ENCODE assay signal across 8 cellular contexts in the genomic region with DNA sequence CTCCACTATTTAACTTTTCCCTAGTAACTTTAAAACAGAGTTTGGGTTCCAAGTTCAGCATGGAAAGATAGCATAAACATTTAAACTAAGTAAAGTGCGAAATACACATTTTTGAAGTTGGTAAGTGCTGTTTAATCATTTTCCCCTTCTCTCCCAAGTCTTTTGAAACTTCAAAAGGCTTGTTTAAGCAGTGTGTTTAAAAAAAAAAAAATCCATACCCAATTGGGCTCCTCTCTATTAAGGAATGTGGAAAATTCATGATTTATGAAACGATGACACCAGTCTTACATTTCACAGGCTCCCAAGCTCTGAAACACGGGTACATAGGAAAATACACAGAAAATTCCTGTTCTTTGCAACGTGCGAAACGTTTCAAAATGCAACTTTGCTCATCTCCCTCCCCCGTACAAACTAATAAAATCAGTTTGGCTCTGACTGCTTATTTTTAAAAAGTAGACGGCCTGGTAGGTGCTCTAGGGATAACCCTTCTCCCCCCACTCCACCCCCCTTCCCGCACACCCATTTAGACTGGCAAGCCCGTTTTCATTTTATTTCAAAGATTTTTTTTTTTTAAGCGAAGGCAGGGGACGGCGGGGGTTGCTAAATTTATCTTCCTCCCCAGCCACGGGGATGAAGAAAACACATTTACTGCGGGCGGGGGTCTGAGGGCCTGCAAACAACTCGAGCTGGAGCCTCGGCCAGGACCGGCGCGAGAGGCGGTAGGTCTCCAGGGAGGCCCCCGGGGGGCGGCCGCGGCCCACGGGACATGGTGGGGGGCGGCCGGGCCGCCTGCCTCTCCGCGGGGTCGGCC. TPM values are rescaled to one million over a fixed set of nuclear protein-coding genes. Genes with fewer than 3 reads are reported as not detected.
DNase-seq lines count a peak whose midpoint lies in the region; ATAC-seq and FAIRE-seq lines count a peak whose summit lies in the region.

No MANE protein-coding gene starts in this region.

- peaks cover 26% of the 10 kb centered on the region for H3K4me1 ChIP-seq in rectal smooth muscle tissue (ENCODE audit: control insufficient read depth, insufficient read depth, low read length)

- FAIRE-seq in HTR-8/SVneo (lab: Jason Lieb, UNC): peak; percentile 23

- peak overlapping the region; percentile 56 for H3K9ac ChIP-seq in rectal smooth muscle tissue (ENCODE audit: low read length)

- peak overlapping the region; percentile 84 for H3K4me3 Mint-ChIP-seq in activated T-cell treated with anti-CD3 and anti-CD28 coated beads, Interleukin-2, amount 50 U/mL, for 24 hours

- H3K27ac Mint-ChIP-seq in activated T-cell treated with anti-CD3 and anti-CD28 coated beads, Interleukin-2, amount 50 U/mL, for 24 hours: peak overlapping the region; percentile 97

- no peak for ATAC-seq in left cardiac atrium
- no peak for ATAC-seq in GM21367 (IDR thresholded peaks at IDR 0.05; ENCODE audit: unreplicated experiment)

- peak overlapping the region; percentile 97 for H3K27ac ChIP-seq in rectal smooth muscle tissue (ENCODE audit: low read depth, low read length)

- intact Hi-C loops in left cardiac atrium (cut with DNase I): no loop called here

- DNase-seq in NCI-H146 (lab: John Stamatoyannopoulos, UW) (peak; percentile 34), NCI-H146 treated with DMSO at 0.1 percent for 48 hours (lab: John Stamatoyannopoulos, UW; ENCODE audit: unreplicated experiment) (no peak), HTR-8/SVneo (ENCODE audit: insufficient read length, low spot score) (peak; percentile 67), left cardiac atrium (peak; percentile 32), HT-29 (ENCODE audit: low spot score) (no peak)
- DNase-seq in activated T-cell treated with anti-CD3 and anti-CD28 coated beads, Interleukin-2, amount 50 U/mL, for 24 hours: no peak

- H3K4me3 ChIP-seq in rectal smooth muscle tissue (ENCODE audit: low read length): peak overlapping the region; percentile 64

- H3K36me3 ChIP-seq in rectal smooth muscle tissue (ENCODE audit: control insufficient read depth, insufficient read depth, low read length): no peaks in the 10 kb centered on the region

- H3K4me1 Mint-ChIP-seq in activated T-cell treated with anti-CD3 and anti-CD28 coated beads, Interleukin-2, amount 50 U/mL, for 24 hours (ENCODE audit: low read depth): peaks cover 61% of the 10 kb centered on the region

- H3K9me3 Mint-ChIP-seq in activated T-cell treated with anti-CD3 and anti-CD28 coated beads, Interleukin-2, amount 50 U/mL, for 24 hours: no peaks in the 10 kb centered on the region

- peaks cover 37% of the 10 kb centered on the region for H3K36me3 Mint-ChIP-seq in activated T-cell treated with anti-CD3 and anti-CD28 coated beads, Interleukin-2, amount 50 U/mL, for 24 hours (ENCODE audit: low read depth)

- no peaks in the 10 kb centered on the region for H3K27me3 ChIP-seq in rectal smooth muscle tissue (ENCODE audit: control insufficient read depth, insufficient read depth, low read length)

- H3K27me3 Mint-ChIP-seq in activated T-cell treated with anti-CD3 and anti-CD28 coated beads, Interleukin-2, amount 50 U/mL, for 24 hours: no peaks in the 10 kb centered on the region

RNA-seq across cellular contexts. Expression of a gene that starts 0.8 kb away (rescaled TPM):
- 10 to 100 TPM; 29.7 to 57.3 TPM for total RNA-seq in left cardiac atrium
- total RNA-seq in HT-29 (2014; rRNA removed; shearing (Covaris generic)): 10.5 and 11.9 TPM in 2 replicates

Comparison
In these comparisons a context has a peak if more than half of its experiments do, and no peak if none do; other contexts are left out.
1. DNase-seq: peak in NCI-H146 (single experiment), HTR-8/SVneo (single experiment) and left cardiac atrium (single experiment); none in NCI-H146 treated with DMSO at 0.1 percent for 48 hours (single experiment), activated T-cell treated with anti-CD3 and anti-CD28 coated beads, Interleukin-2, amount 50 U/mL, for 24 hours (single experiment) and HT-29 (single experiment).